35 cellular contexts compared by ENCODE assay signal in the genomic region with DNA sequence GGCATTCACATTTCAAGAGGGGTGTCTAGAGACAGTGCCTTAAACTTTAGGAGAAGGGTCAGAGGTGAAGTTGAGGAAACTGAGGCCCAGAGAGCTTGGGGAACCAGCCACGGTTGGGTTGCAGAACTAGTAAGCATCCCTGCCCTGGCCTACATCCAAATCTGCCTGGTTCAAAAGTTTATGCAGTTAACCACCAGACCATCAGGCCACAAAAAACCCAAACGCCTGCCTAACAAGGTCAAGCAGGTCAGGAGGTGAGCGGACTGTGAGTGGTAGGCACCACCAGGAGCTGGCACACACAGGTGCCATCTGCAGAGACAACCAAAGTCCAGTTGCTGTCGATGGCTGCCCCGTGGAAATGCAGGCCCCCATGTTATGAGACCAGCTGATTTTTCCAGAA. TPM values are rescaled to one million over a fixed set of nuclear protein-coding genes. Genes with fewer than 3 reads are reported as not detected.
"Had no signal": no experiment of that assay in that cellular context is flagged by ENCODE, and none has a peak within 500 bp of the region (broad histone marks: within the 10 kb centered on the region; RNA-seq: fewer than 3 reads in every experiment).

No MANE protein-coding gene starts in this region.

- DNase-seq: Karpas-422, Kasumi-1, MG63, MM.1S, MV-4-11, NCI-H1048, NCI-H1092, NCI-H1092 treated with DMSO at 0.1 percent for 48 hours, NCI-H1105, NCI-H1105 treated with DMSO at 0.1 percent for 48 hours, NCI-H1417, NCI-H1417 treated with DMSO at 0.1 percent for 48 hours, NCI-H1436, NCI-H1436 treated with DMSO at 0.1 percent for 48 hours, NCI-H146, NCI-H1694, NCI-H1694 treated with DMSO at 0.1 percent for 48 hours, NCI-H187, NCI-H187 treated with DMSO at 0.1 percent for 48 hours, NCI-H1930, NCI-H2029, NCI-H2029 treated with DMSO at 0.1 percent for 48 hours, NCI-H2081, NCI-H2081 treated with DMSO at 0.1 percent for 48 hours, NCI-H2107, NCI-H2171, NCI-H2171 treated with DMSO at 0.1 percent for 48 hours, NCI-H2227 treated with DMSO at 0.1 percent for 48 hours, NCI-H226, NCI-H345, NCI-H446, NCI-H446 treated with DMSO at 0.1 percent for 48 hours, NCI-H510A, NCI-H510A treated with DMSO at 0.1 percent for 48 hours had no signal

- H3K36me3 ChIP-seq: MG63 had no signal

- H3K27me3 ChIP-seq: MG63 had no signal

- H3K4me3 ChIP-seq: MG63 had no signal

- H3K9me3 ChIP-seq: MG63 had no signal

RNA-seq across cellular contexts. Expression of a gene that starts 51.2 kb away (rescaled TPM):
- total RNA-seq: LHCN-M2 had no signal
